In the genomic region with DNA sequence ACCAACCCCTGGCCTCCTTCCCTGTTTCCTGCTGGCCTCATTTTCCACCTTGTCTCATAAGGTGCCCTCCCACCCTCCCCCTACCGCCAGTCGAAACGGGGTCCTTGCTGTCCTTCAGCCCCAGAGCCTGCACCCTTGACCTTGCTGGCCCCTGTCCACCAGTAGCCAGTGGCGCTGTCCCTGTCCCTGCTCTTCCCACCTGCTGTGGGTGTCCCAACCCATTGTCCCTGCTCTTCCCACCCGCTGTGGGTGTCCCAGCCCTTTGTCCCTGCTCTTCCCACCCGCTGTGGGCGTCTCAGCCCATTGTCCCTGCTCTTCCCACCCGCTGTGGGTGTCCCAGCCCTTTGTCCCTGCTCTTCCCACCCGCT, we compare ENCODE assay signal across 10 cellular contexts. TPM values are rescaled to one million over a fixed set of nuclear protein-coding genes. Genes with fewer than 3 reads are reported as not detected.
DNase-seq lines count a peak whose midpoint lies in the region; FAIRE-seq and TF ChIP-seq lines count a peak whose summit lies in the region.
"Not testable (repeated sequence)": the region's sequence is repeated elsewhere in the genome, so short reads cannot be mapped to it uniquely, and the experiment has no call there.
"Had no signal": no experiment of that assay in that cellular context is flagged by ENCODE, and none has a peak within 500 bp of the region (broad histone marks: within the 10 kb centered on the region; RNA-seq: fewer than 3 reads in every experiment).

No MANE protein-coding gene starts in this region.

- not testable (repeated sequence) for H3K36me3 ChIP-seq in H1 (ENCODE audit: control insufficient read depth in 2 of 4, insufficient read depth in 4 of 4, low read length in 3 of 4); hepatocyte (replicated peaks; ENCODE audit: insufficient read depth, low read depth); neuronal stem cell (replicated peaks in 1 of 2; ENCODE audit: control insufficient read depth in 2 of 2, insufficient read depth in 2 of 2, low read length in 2 of 2); sigmoid colon

- not testable (repeated sequence) for H2AFZ ChIP-seq in H1 (ENCODE audit: low read length); hepatocyte
- peak overlapping the region; percentile 83 for H2AFZ ChIP-seq in neuronal stem cell (ENCODE audit: low read length)

- 83% methylated on average over 5 of the region's 9 CpGs; no CpG with 5 or more reads in 1 of the 2 experiments for WGBS in H1 (ENCODE audit: extremely low coverage in 1 of 2, insufficient coverage in 1 of 2, insufficient read length in 1 of 2, insufficient replicate concordance in 2 of 2, low coverage in 1 of 2, low lambda C conversion rate in 2 of 2, missing lambda C conversion rate in 1 of 2), 2 experiments
- 54% methylated on average over 4 of the region's 9 CpGs for WGBS in hepatocyte (ENCODE audit: low lambda C conversion rate, missing lambda C conversion rate)
- no CpG with 5 or more reads among the region's 9 CpGs for WGBS in neuronal stem cell (ENCODE audit: extremely low coverage in 2 of 2, insufficient read length in 2 of 2, insufficient replicate concordance in 1 of 2), 2 donors
- WGBS in sigmoid colon, 2 donors: 67 to 80% methylated on average over 9 of the region's 9 CpGs

- not testable (repeated sequence) for H3K27ac ChIP-seq in H1 (ENCODE audit: low read depth, low read length); neuronal stem cell (replicated peaks; ENCODE audit: low read length); sigmoid colon
- peak overlapping the region; percentile 78 for H3K27ac ChIP-seq in hepatocyte

- H3K9me3 Mint-ChIP-seq in CD14-positive monocyte: not testable (repeated sequence)

- peak overlapping the region; percentile 80; the same call in 1 of the 2 replicates for H2BK5ac ChIP-seq in H1 (ENCODE audit: low read depth, low read length)
- H2BK5ac ChIP-seq in neuronal stem cell (ENCODE audit: low read length): not testable (repeated sequence)

- intact Hi-C loops in CD14-positive monocyte (cut with micrococcal nuclease); sigmoid colon (cut with DNase I): not testable (repeated sequence)

- H2BK12ac ChIP-seq in H1 (ENCODE audit: low read depth, low read length); neuronal stem cell (ENCODE audit: low read length): not testable (repeated sequence)

- H4K8ac ChIP-seq in H1 (ENCODE audit: extremely low read depth, insufficient read depth, low read length); neuronal stem cell (ENCODE audit: low read depth, low read length): not testable (repeated sequence)

- H2BK120ac ChIP-seq in H1 (replicated peaks; ENCODE audit: low read depth, low read length); neuronal stem cell (ENCODE audit: low read depth, low read length): not testable (repeated sequence)

- H2BK15ac ChIP-seq in H1 (ENCODE audit: low read length); neuronal stem cell (ENCODE audit: low read length): not testable (repeated sequence)

- H3K4me1 ChIP-seq in H1 (replicated peaks in 1 of 4; ENCODE audit: control insufficient read depth in 3 of 4, insufficient read depth in 4 of 4, low read length in 3 of 4): peaks cover 0 to 12% (median 5%) of the 10 kb centered on the region in 4 experiments; a peak in 4 of 7 replicates
- peaks cover 12% of the 10 kb centered on the region for H3K4me1 ChIP-seq in hepatocyte (ENCODE audit: insufficient read depth)
- H3K4me1 ChIP-seq in neuronal stem cell (ENCODE audit: control insufficient read depth in 2 of 2, insufficient read depth in 1 of 2, low read depth in 1 of 2, low read length in 2 of 2); sigmoid colon: not testable (repeated sequence)

- H3K18ac ChIP-seq in H1 (ENCODE audit: extremely low read depth, low read length): not testable (repeated sequence)
- peak overlapping the region; percentile 80 for H3K18ac ChIP-seq in neuronal stem cell (ENCODE audit: low read length)

- H3K4me3 ChIP-seq in H1 (ENCODE audit: extremely low read depth in 1 of 4, insufficient read depth in 2 of 4, low read depth in 3 of 4, low read length in 4 of 4); hepatocyte; neuronal stem cell (ENCODE audit: low read length in 2 of 2); sigmoid colon: not testable (repeated sequence)

- not testable (repeated sequence) for H3K23me2 ChIP-seq in H1 (ENCODE audit: low read depth, low read length)

- not testable (repeated sequence) for TF ChIP-seq RAD21 in Ishikawa (IDR thresholded peaks at IDR 0.05; ENCODE audit: low read depth); H1 (IDR thresholded peaks at IDR 0.05 in 1 of 2, conservative IDR thresholded peaks at IDR 0.05 in 1 of 2; ENCODE audit: low read depth in 2 of 2, low read length in 2 of 2)

- H3K4me1 Mint-ChIP-seq in CD14-positive monocyte: not testable (repeated sequence)

- not testable (repeated sequence) for H3K23ac ChIP-seq in H1 (ENCODE audit: insufficient read length); neuronal stem cell (ENCODE audit: low read depth, low read length, poor library complexity)

- not testable (repeated sequence) for H3K9me2 ChIP-seq in hepatocyte (replicated peaks; ENCODE audit: insufficient read depth)

- DNase-seq in CD14-positive monocyte (ENCODE audit: low spot score) (peak; percentile 20), NCI-H146 (lab: John Stamatoyannopoulos, UW) (peak; percentile 42), sigmoid colon (peak; percentile 36)
- not testable (repeated sequence) for DNase-seq in H1 (ENCODE audit: low read depth in 1 of 2, low spot score in 2 of 2); hepatocyte (ENCODE audit: low spot score); neuronal stem cell (ENCODE audit: low spot score)

- H3K9me3 ChIP-seq in H1 (ENCODE audit: insufficient read depth in 2 of 2, low read depth in 1 of 2, low read length in 1 of 2); hepatocyte (ENCODE audit: low read depth); neuronal stem cell (replicated peaks in 1 of 2; ENCODE audit: control insufficient read depth in 2 of 2, insufficient read depth in 1 of 2, low read depth in 1 of 2, low read length in 2 of 2); sigmoid colon: not testable (repeated sequence)

- not testable (repeated sequence) for H3K4ac ChIP-seq in H1 (replicated peaks; ENCODE audit: insufficient read length, low read depth, low read length); neuronal stem cell (ENCODE audit: low read length)

- H2AK5ac ChIP-seq in H1 (ENCODE audit: low read depth, low read length): not testable (repeated sequence)
- peak overlapping the region; percentile 46 for H2AK5ac ChIP-seq in neuronal stem cell (ENCODE audit: low read depth, low read length)

- H4K91ac ChIP-seq in H1 (replicated peaks; ENCODE audit: insufficient read length, low read length); neuronal stem cell (ENCODE audit: low read depth, low read length, poor library complexity): not testable (repeated sequence)

- POLR2A ChIA-PET in H1 (lab: Charles Lee; ENCODE audit: partially characterized antibody): interaction anchor here (1.5 kb wide), 1 partner anchor 13 kb away, joined by 3 read pairs; the partner anchor contains the start of gene NKD2

- not testable (repeated sequence) for H3K9ac ChIP-seq in H1 (replicated peaks in 1 of 4; ENCODE audit: extremely low read depth in 1 of 4, low read depth in 3 of 4, low read length in 3 of 4); neuronal stem cell (ENCODE audit: low read depth, low read length, poor library complexity)

- H2BK20ac ChIP-seq in H1 (ENCODE audit: low read length): not testable (repeated sequence)

- H4K5ac ChIP-seq in H1 (ENCODE audit: insufficient read length, low read depth, low read length): not testable (repeated sequence)

- TF ChIP-seq POLR2A in H1 (IDR thresholded peaks at IDR 0.05; ENCODE audit: control extremely low read depth in 1 of 2, low read depth in 2 of 2, low read length in 2 of 2); sigmoid colon (IDR thresholded peaks at IDR 0.05): not testable (repeated sequence)

- CTCF ChIA-PET in H1 (lab: Charles Lee; ENCODE audit: partially characterized antibody): interaction anchor here (3.3 kb wide), 1 partner anchor 12 kb away, joined by 38 read pairs; the partner anchor contains the start of gene NKD2

- H3K79me1 ChIP-seq in H1 (ENCODE audit: low read depth, low read length); neuronal stem cell (ENCODE audit: low read depth, low read length): not testable (repeated sequence)

- H3K4me2 ChIP-seq in H1 (ENCODE audit: insufficient read depth in 1 of 2, low read depth in 2 of 2, low read length in 2 of 2) (peak overlapping the region in 1 of 2 experiments; percentile 22; a peak in 1 of 4 replicates), hepatocyte (peak overlapping the region; percentile 68)
- H3K4me2 ChIP-seq in neuronal stem cell (ENCODE audit: insufficient read depth, low read length, poor library complexity, severe bottlenecking): not testable (repeated sequence)

- H3K27me3 Mint-ChIP-seq in CD14-positive monocyte (ENCODE audit: low read depth in 3 of 3): not testable (repeated sequence)

- H3K27ac Mint-ChIP-seq in CD14-positive monocyte: not testable (repeated sequence)

- H4K20me1 ChIP-seq in H1 (replicated peaks in 1 of 2; ENCODE audit: control insufficient read depth in 1 of 2, insufficient read depth in 2 of 2, low read length in 2 of 2); hepatocyte (ENCODE audit: insufficient read depth, poor library complexity, severe bottlenecking): not testable (repeated sequence)

- H3K79me2 ChIP-seq in H1 (ENCODE audit: control insufficient read depth in 1 of 2, insufficient read depth in 2 of 2, low read length in 2 of 2); hepatocyte: not testable (repeated sequence)

- not testable (repeated sequence) for TF ChIP-seq EP300 in Ishikawa (IDR thresholded peaks at IDR 0.05; ENCODE audit: borderline replicate concordance); H1 (IDR thresholded peaks at IDR 0.05; ENCODE audit: borderline replicate concordance in 1 of 2, low read depth in 2 of 2, low read length in 2 of 2); sigmoid colon (IDR thresholded peaks at IDR 0.05)

- H3K4me3 Mint-ChIP-seq in CD14-positive monocyte: not testable (repeated sequence)

- not testable (repeated sequence) for H3K56ac ChIP-seq in H1 (replicated peaks; ENCODE audit: insufficient read length, low read depth, low read length)

- FAIRE-seq in H1 (lab: Jason Lieb, UNC): not testable (repeated sequence)

- not testable (repeated sequence) for H3K14ac ChIP-seq in H1 (ENCODE audit: insufficient read length)
- H3K14ac ChIP-seq in neuronal stem cell (ENCODE audit: low read length): peak overlapping the region; percentile 82

- not testable (repeated sequence) for H3K27me3 ChIP-seq in H1 (replicated peaks in 1 of 4; ENCODE audit: control insufficient read depth in 3 of 4, extremely low read depth in 1 of 4, insufficient read depth in 3 of 4, low read length in 3 of 4); hepatocyte; neuronal stem cell (ENCODE audit: control insufficient read depth in 3 of 3, insufficient read depth in 3 of 3, low read depth in 1 of 3, low read length in 3 of 3); sigmoid colon

- not testable (repeated sequence) for H3K36me3 Mint-ChIP-seq in CD14-positive monocyte

- TF ChIP-seq CTCF in CD14-positive monocyte (IDR thresholded peaks at IDR 0.05); H1 (IDR thresholded peaks at IDR 0.05; ENCODE audit: control extremely low read depth in 1 of 3, insufficient read depth in 1 of 3, low read depth in 1 of 3, low read length in 3 of 3); hepatocyte (IDR thresholded peaks at IDR 0.05; ENCODE audit: poor library complexity); sigmoid colon (IDR thresholded peaks at IDR 0.05): not testable (repeated sequence)

RNA-seq across cellular contexts. Expression of gene NKD2, which starts 13.4 kb away (rescaled TPM):
- polyA plus RNA-seq in CD14-positive monocyte: not detected
- 6.3 and 7.9 TPM in 2 replicates for total RNA-seq in H1 (2021; fragmentation: NEBNext Ultra II Directional; extraction: Animal tissue kit (Norgen Biotek cat#: 25700))
- 5.5 and 7.8 TPM in 2 replicates for polyA plus RNA-seq in H1 (2011; rRNA removed)
- 6.4 TPM for polyA plus RNA-seq in H1 (2011; cell fraction: cytosol; rRNA removed)
- 32.5 TPM for polyA plus RNA-seq in H1 (2011; cell fraction: nucleus; rRNA removed)
- polyA plus RNA-seq in H1 (2012, experiment 1 of 2): 3.0 to 8.7 TPM (median 8.2 TPM) in 4 replicates
- 3.8 TPM for polyA plus RNA-seq in H1 (2012, experiment 2 of 2)
- 6.7 TPM for polyA plus RNA-seq in H1 (2013, experiment 1 of 2)
- polyA plus RNA-seq in H1 (2013, experiment 2 of 2): 5.7 TPM
- 1.2 and 1.3 TPM in 2 replicates for polyA minus RNA-seq in H1 (2011; rRNA and poly(A)+ RNA removed)
- polyA minus RNA-seq in H1 (2011; cell fraction: cytosol; rRNA and poly(A)+ RNA removed): 3.6 TPM
- 4.4 TPM for polyA minus RNA-seq in H1 (2011; cell fraction: nucleus; rRNA and poly(A)+ RNA removed)
- 1.4 and 2.0 TPM in 2 replicates for total RNA-seq in hepatocyte
- 9.1 and 10.1 TPM in 2 replicates for polyA plus RNA-seq in hepatocyte
- polyA plus RNA-seq in neuronal stem cell (2013, experiment 1 of 2): 11.1 TPM
- polyA plus RNA-seq in neuronal stem cell (2013, experiment 2 of 2): 11.1 TPM
- 1 to 10 TPM in 3 of 4 donors, under 1 TPM in 1; 0.71 to 4.4 (median 2.0) TPM for total RNA-seq in sigmoid colon
- polyA plus RNA-seq in sigmoid colon: 1 to 10 TPM in 2 of 3 donors, under 1 TPM in 1; 0.60 to 4.0 (median 1.8) TPM
- total RNA-seq: CD4-positive, alpha-beta memory T cell; HFFc6 had no signal
- polyA plus RNA-seq: AG04450; CD4-positive, alpha-beta memory T cell had no signal
